Comparison of ENCODE assay signal across 26 cellular contexts in genomic region chr18:4125939-4126250, GRCh38.
DNase-seq lines count a peak whose midpoint lies in the region; ATAC-seq and TF ChIP-seq lines count a peak whose summit lies in the region.
"Had no signal": no experiment of that assay in that cellular context is flagged by ENCODE, and none has a peak within 500 bp of the region (broad histone marks: within the 10 kb centered on the region; RNA-seq: fewer than 3 reads in every experiment).

No MANE protein-coding gene starts in this region.

- H3K9ac ChIP-seq in BLaER1 treated with 17β-estradiol and CSF1 and Interleukin-3, amounts not matched to agents 10 nM and 100 nM: peak overlapping the region in 2 of 11 experiments; percentile 28 to 36; a peak in 1 of 22 replicates
- peak overlapping the region; percentile 71 for H3K9ac ChIP-seq in HUES6 (ENCODE audit: low read length)
- H3K9ac ChIP-seq: parathyroid adenoma, SK-N-SH had no signal

- H3K4me1 Mint-ChIP-seq in WTC11 (peaks cover 91% of the 10 kb centered on the region), nephron progenitor cell (peaks cover 50% of the 10 kb centered on the region), glutamatergic neuron (ENCODE audit: low read depth, unreplicated experiment) (peaks cover 22% of the 10 kb centered on the region)
- H3K4me1 Mint-ChIP-seq in T-helper 2 cell treated with Interferon-gamma antibody and Interleukin-4, amounts not matched to agents 5 μg/mL and 100 μg/mL, for 36 hours (ENCODE audit: low read depth): no peaks in the 10 kb centered on the region
- peaks cover 0 to 1% (median 0%) of the 10 kb centered on the region in 7 donors for H3K4me1 Mint-ChIP-seq in naive thymus-derived CD4-positive, alpha-beta T cell
- H3K4me1 Mint-ChIP-seq: activated naive CD8-positive, alpha-beta T cell treated with anti-CD3 and anti-CD28 coated beads for 36 hours; CD4-positive, CD25-positive, alpha-beta regulatory T cell; natural killer cell had no signal

- H3K9me3 ChIP-seq in BLaER1 treated with 17β-estradiol and CSF1 and Interleukin-3, amounts not matched to agents 10 nM and 100 nM (replicated peaks in 1 of 11): no peaks in the 10 kb centered on the region
- H3K9me3 ChIP-seq in HUES6 (ENCODE audit: control insufficient read depth, insufficient read depth, low read depth, low read length): no peaks in the 10 kb centered on the region
- no peaks in the 10 kb centered on the region for H3K9me3 ChIP-seq in naive thymus-derived CD4-positive, alpha-beta T cell (ENCODE audit: control insufficient read depth in 2 of 3, low read length in 3 of 3)
- H3K9me3 ChIP-seq: sigmoid colon, SK-N-SH, thyroid gland had no signal

- no peaks in the 10 kb centered on the region for H4K20me1 ChIP-seq in BLaER1 treated with 17β-estradiol and CSF1 and Interleukin-3, amounts not matched to agents 10 nM and 100 nM

- H3K4me3 Mint-ChIP-seq in WTC11 (no peak overlapping the region), nephron progenitor cell (no peak overlapping the region), glutamatergic neuron (ENCODE audit: unreplicated experiment) (no peak overlapping the region)
- H3K4me3 Mint-ChIP-seq in T-helper 2 cell treated with Interferon-gamma antibody and Interleukin-4, amounts not matched to agents 5 μg/mL and 100 μg/mL, for 36 hours: no peak overlapping the region
- no peak overlapping the region for H3K4me3 Mint-ChIP-seq in naive thymus-derived CD4-positive, alpha-beta T cell
- H3K4me3 Mint-ChIP-seq: activated naive CD8-positive, alpha-beta T cell treated with anti-CD3 and anti-CD28 coated beads for 36 hours; CD4-positive, CD25-positive, alpha-beta regulatory T cell; natural killer cell; stimulated activated naive CD8-positive, alpha-beta T cell treated with anti-CD3 and anti-CD28 coated beads, Interleukin-15, Interleukin-2, amounts not matched to agents 100 ng/mL and 50 ng/mL, for 24 hours had no signal

- DNase-seq in WTC11 (ENCODE audit: low spot score) (no peak), nephron progenitor cell (no peak), glutamatergic neuron (no peak), NCI-H187 (lab: John Stamatoyannopoulos, UW) (no peak)
- no peak for DNase-seq in T-helper 2 cell treated with Interferon-gamma antibody and Interleukin-4, amounts not matched to agents 5 μg/mL and 100 μg/mL, for 36 hours (ENCODE audit: low spot score)
- DNase-seq in naive thymus-derived CD4-positive, alpha-beta T cell: no peak
- DNase-seq: activated CD4-positive, alpha-beta T cell treated with anti-CD3 and anti-CD28 coated beads, Interleukin-2, amount 50 U/mL, for 48 hours; activated naive CD8-positive, alpha-beta T cell treated with anti-CD3 and anti-CD28 coated beads for 36 hours; CD4-positive, CD25-positive, alpha-beta regulatory T cell; central memory CD4-positive, alpha-beta T cell; dorsolateral prefrontal cortex; EL; HCEC 1CT; head of caudate nucleus; natural killer cell; NCI-H1436; sigmoid colon; SK-N-SH; stimulated activated CD4-positive, alpha-beta T cell treated with anti-CD3 and anti-CD28 coated beads, Interleukin-15, amount 100 ng/mL, for 24 hours; T-helper 2 cell; thyroid gland; WERI-Rb-1 had no signal

- H3K36me3 ChIP-seq in BLaER1 treated with 17β-estradiol and CSF1 and Interleukin-3, amounts not matched to agents 10 nM and 100 nM: no peaks in the 10 kb centered on the region
- H3K36me3 ChIP-seq in HUES6 (ENCODE audit: control insufficient read depth, insufficient read depth, low read length): no peaks in the 10 kb centered on the region
- no peaks in the 10 kb centered on the region for H3K36me3 ChIP-seq in naive thymus-derived CD4-positive, alpha-beta T cell (ENCODE audit: control insufficient read depth in 2 of 3, insufficient read depth in 3 of 3, low read length in 3 of 3)
- H3K36me3 ChIP-seq: sigmoid colon, thyroid gland, WERI-Rb-1 had no signal

- no peaks in the 10 kb centered on the region for H3K9me3 Mint-ChIP-seq in WTC11
- no peaks in the 10 kb centered on the region for H3K9me3 Mint-ChIP-seq in nephron progenitor cell
- H3K9me3 Mint-ChIP-seq in glutamatergic neuron (ENCODE audit: unreplicated experiment): no peaks in the 10 kb centered on the region
- no peaks in the 10 kb centered on the region for H3K9me3 Mint-ChIP-seq in T-helper 2 cell treated with Interferon-gamma antibody and Interleukin-4, amounts not matched to agents 5 μg/mL and 100 μg/mL, for 36 hours
- no peaks in the 10 kb centered on the region for H3K9me3 Mint-ChIP-seq in naive thymus-derived CD4-positive, alpha-beta T cell
- H3K9me3 Mint-ChIP-seq: activated naive CD8-positive, alpha-beta T cell treated with anti-CD3 and anti-CD28 coated beads for 36 hours; stimulated activated naive CD8-positive, alpha-beta T cell treated with anti-CD3 and anti-CD28 coated beads, Interleukin-15, Interleukin-2, amounts not matched to agents 100 ng/mL and 50 ng/mL, for 24 hours had no signal

- POLR2A ChIA-PET in WTC11 (lab: Charles Lee): no interaction called here
- POLR2A ChIA-PET in naive thymus-derived CD4-positive, alpha-beta T cell (lab: Charles Lee): no interaction called here

- H3K4me2 ChIP-seq in BLaER1 treated with 17β-estradiol and CSF1 and Interleukin-3, amounts not matched to agents 10 nM and 100 nM: peak overlapping the region; percentile 0 to 77 (median 55); a peak in 17 of 22 replicates
- H3K4me2 ChIP-seq: SK-N-SH had no signal

- ATAC-seq in WTC11: peak; percentile 50
- ATAC-seq in naive thymus-derived CD4-positive, alpha-beta T cell: no peak
- ATAC-seq: natural killer cell had no signal

- peaks cover 14 to 30% (median 26%) of the 10 kb centered on the region in 10 experiments for H3K4me1 ChIP-seq in BLaER1 treated with 17β-estradiol and CSF1 and Interleukin-3, amounts not matched to agents 10 nM and 100 nM
- H3K4me1 ChIP-seq in HUES6 (ENCODE audit: control insufficient read depth, insufficient read depth, low read length): peaks cover 62% of the 10 kb centered on the region
- H3K4me1 ChIP-seq in naive thymus-derived CD4-positive, alpha-beta T cell (ENCODE audit: control insufficient read depth in 2 of 2, insufficient read depth in 2 of 2, low read length in 2 of 2): no peaks in the 10 kb centered on the region
- H3K4me1 ChIP-seq: parathyroid adenoma, sigmoid colon, thyroid gland had no signal

- H3K36me3 Mint-ChIP-seq in WTC11 (no peaks in the 10 kb centered on the region), nephron progenitor cell (ENCODE audit: low read depth) (no peaks in the 10 kb centered on the region), glutamatergic neuron (ENCODE audit: unreplicated experiment) (no peaks in the 10 kb centered on the region)
- no peaks in the 10 kb centered on the region for H3K36me3 Mint-ChIP-seq in T-helper 2 cell treated with Interferon-gamma antibody and Interleukin-4, amounts not matched to agents 5 μg/mL and 100 μg/mL, for 36 hours (ENCODE audit: low read depth)
- no peaks in the 10 kb centered on the region for H3K36me3 Mint-ChIP-seq in naive thymus-derived CD4-positive, alpha-beta T cell
- H3K36me3 Mint-ChIP-seq: activated naive CD8-positive, alpha-beta T cell treated with anti-CD3 and anti-CD28 coated beads for 36 hours; CD4-positive, CD25-positive, alpha-beta regulatory T cell; natural killer cell had no signal

- H3K27me3 Mint-ChIP-seq in WTC11 (ENCODE audit: low read depth) (no peaks in the 10 kb centered on the region), nephron progenitor cell (ENCODE audit: low read depth, poor library complexity) (peaks cover 7% of the 10 kb centered on the region), glutamatergic neuron (ENCODE audit: unreplicated experiment) (no peaks in the 10 kb centered on the region)
- H3K27me3 Mint-ChIP-seq in T-helper 2 cell treated with Interferon-gamma antibody and Interleukin-4, amounts not matched to agents 5 μg/mL and 100 μg/mL, for 36 hours (ENCODE audit: low read depth): no peaks in the 10 kb centered on the region
- peaks cover 0 to 9% (median 2%) of the 10 kb centered on the region in 5 donors for H3K27me3 Mint-ChIP-seq in naive thymus-derived CD4-positive, alpha-beta T cell
- H3K27me3 Mint-ChIP-seq: activated naive CD8-positive, alpha-beta T cell treated with anti-CD3 and anti-CD28 coated beads for 36 hours; CD4-positive, CD25-positive, alpha-beta regulatory T cell; stimulated activated naive CD8-positive, alpha-beta T cell treated with anti-CD3 and anti-CD28 coated beads, Interleukin-15, Interleukin-2, amounts not matched to agents 100 ng/mL and 50 ng/mL, for 24 hours had no signal

- no peak for TF ChIP-seq CTCF in WTC11 (IDR thresholded peaks at IDR 0.05)
- no peak for TF ChIP-seq CTCF in nephron progenitor cell (IDR thresholded peaks at IDR 0.05)
- no peak for TF ChIP-seq CTCF in glutamatergic neuron (IDR thresholded peaks at IDR 0.05; ENCODE audit: partially characterized antibody, unreplicated experiment)

- no peaks in the 10 kb centered on the region for H3K27me3 ChIP-seq in BLaER1 treated with 17β-estradiol and CSF1 and Interleukin-3, amounts not matched to agents 10 nM and 100 nM
- no peaks in the 10 kb centered on the region for H3K27me3 ChIP-seq in HUES6 (ENCODE audit: control insufficient read depth, insufficient read depth, low read length)
- no peaks in the 10 kb centered on the region for H3K27me3 ChIP-seq in naive thymus-derived CD4-positive, alpha-beta T cell (ENCODE audit: control insufficient read depth in 2 of 2, insufficient read depth in 2 of 2, low read length in 2 of 2)
- H3K27me3 ChIP-seq: dorsolateral prefrontal cortex, sigmoid colon, thyroid gland had no signal

- intact Hi-C loops in naive thymus-derived CD4-positive, alpha-beta T cell (cut with micrococcal nuclease): no loop called here

- peak overlapping the region in 2 of 11 experiments; percentile 34 to 35; a peak in 3 of 22 replicates for H3K27ac ChIP-seq in BLaER1 treated with 17β-estradiol and CSF1 and Interleukin-3, amounts not matched to agents 10 nM and 100 nM
- peak overlapping the region; percentile 92 for H3K27ac ChIP-seq in HUES6 (ENCODE audit: low read depth, low read length)
- H3K27ac ChIP-seq in naive thymus-derived CD4-positive, alpha-beta T cell (ENCODE audit: low read depth, low read length): no peak overlapping the region
- H3K27ac ChIP-seq: dorsolateral prefrontal cortex, parathyroid adenoma, sigmoid colon, thyroid gland, WERI-Rb-1 had no signal

- CTCF ChIA-PET in WTC11 (lab: Charles Lee): interaction anchor here (1.0 to 2.4 kb wide), 2 partner anchors 8 to 19 kb away, joined by 5 to 9 read pairs; no protein-coding TSS in a partner anchor
- CTCF ChIA-PET in naive thymus-derived CD4-positive, alpha-beta T cell (lab: Charles Lee): no interaction called here

- H3K27ac Mint-ChIP-seq in WTC11: peak overlapping the region; percentile 98
- H3K27ac Mint-ChIP-seq in nephron progenitor cell: peak overlapping the region; percentile 92
- no peak overlapping the region for H3K27ac Mint-ChIP-seq in glutamatergic neuron (ENCODE audit: unreplicated experiment)
- no peak overlapping the region for H3K27ac Mint-ChIP-seq in T-helper 2 cell treated with Interferon-gamma antibody and Interleukin-4, amounts not matched to agents 5 μg/mL and 100 μg/mL, for 36 hours
- no peak overlapping the region for H3K27ac Mint-ChIP-seq in naive thymus-derived CD4-positive, alpha-beta T cell
- H3K27ac Mint-ChIP-seq: activated naive CD8-positive, alpha-beta T cell treated with anti-CD3 and anti-CD28 coated beads for 36 hours; CD4-positive, CD25-positive, alpha-beta regulatory T cell; natural killer cell; stimulated activated naive CD8-positive, alpha-beta T cell treated with anti-CD3 and anti-CD28 coated beads, Interleukin-15, Interleukin-2, amounts not matched to agents 100 ng/mL and 50 ng/mL, for 24 hours had no signal

- H3K4me3 ChIP-seq in BLaER1 treated with 17β-estradiol and CSF1 and Interleukin-3, amounts not matched to agents 10 nM and 100 nM: no peak overlapping the region
- no peak overlapping the region for H3K4me3 ChIP-seq in HUES6 (ENCODE audit: low read depth, low read length)
- H3K4me3 ChIP-seq in naive thymus-derived CD4-positive, alpha-beta T cell (ENCODE audit: low read length): no peak overlapping the region
- H3K4me3 ChIP-seq: dorsolateral prefrontal cortex, sigmoid colon, thyroid gland had no signal

Comparison
In these comparisons a context has a peak if more than half of its experiments do, and no peak if none do; other contexts are left out.
1. H3K27ac Mint-ChIP-seq: peak in WTC11 (single experiment) and nephron progenitor cell (single experiment); none in glutamatergic neuron (single experiment), T-helper 2 cell treated with Interferon-gamma antibody and Interleukin-4, amounts not matched to agents 5 μg/mL and 100 μg/mL, for 36 hours (single experiment) and naive thymus-derived CD4-positive, alpha-beta T cell (0 of 9).